22 cellular contexts compared by ENCODE assay signal in genomic region chr3:10774825-10775224, GRCh38. TPM values are rescaled to one million over a fixed set of nuclear protein-coding genes. Genes with fewer than 3 reads are reported as not detected.
DNase-seq lines count a peak whose midpoint lies in the region; ATAC-seq and TF ChIP-seq lines count a peak whose summit lies in the region.
"Had no signal": no experiment of that assay in that cellular context is flagged by ENCODE, and none has a peak within 500 bp of the region (broad histone marks: within the 10 kb centered on the region; RNA-seq: fewer than 3 reads in every experiment).

No MANE protein-coding gene starts in this region.

- TF ChIP-seq CTCF in activated CD8-positive, alpha-beta T cell treated with anti-CD3 and anti-CD28 coated beads for 36 hours (IDR thresholded peaks at IDR 0.05) = no peak
- no peak for TF ChIP-seq CTCF in coronary artery (IDR thresholded peaks at IDR 0.05)
- TF ChIP-seq CTCF in spleen (IDR thresholded peaks at IDR 0.05 in 8 of 11, conservative IDR thresholded peaks at IDR 0.05 in 3 of 11) = no peak
- no peak for TF ChIP-seq CTCF in GM23338 (conservative IDR thresholded peaks at IDR 0.05; ENCODE audit: low read depth in 2 of 2)

- no peaks in the 10 kb centered on the region for H3K79me2 ChIP-seq in GM23338 (replicated peaks; ENCODE audit: insufficient read depth)

- H3K9me2 ChIP-seq in GM23338 (ENCODE audit: insufficient read depth) = no peaks in the 10 kb centered on the region

- no peak overlapping the region for H3K4me2 ChIP-seq in GM23338
- H3K4me2 ChIP-seq: A549 had no signal

- no peaks in the 10 kb centered on the region for H3K27me3 Mint-ChIP-seq in activated CD8-positive, alpha-beta T cell treated with anti-CD3 and anti-CD28 coated beads, Interleukin-2, amount 10 ng/mL, durations not matched to agents 7 days and 5 days (ENCODE audit: low read depth)
- peaks cover 13% of the 10 kb centered on the region for H3K27me3 Mint-ChIP-seq in activated CD8-positive, alpha-beta T cell treated with anti-CD3 and anti-CD28 coated beads for 36 hours
- H3K27me3 Mint-ChIP-seq in GM23338 (ENCODE audit: insufficient read depth, low read depth, poor library complexity) = peaks cover 8% of the 10 kb centered on the region

- no peak overlapping the region for H3K27ac Mint-ChIP-seq in activated CD8-positive, alpha-beta T cell treated with anti-CD3 and anti-CD28 coated beads, Interleukin-2, amount 10 ng/mL, durations not matched to agents 7 days and 5 days
- H3K27ac Mint-ChIP-seq in activated CD8-positive, alpha-beta T cell treated with anti-CD3 and anti-CD28 coated beads for 36 hours = no peak overlapping the region
- H3K27ac Mint-ChIP-seq in GM23338 = no peak overlapping the region
- H3K27ac Mint-ChIP-seq: CD4-positive, alpha-beta memory T cell; HFFc6 had no signal

- POLR2A ChIA-PET in activated CD8-positive, alpha-beta T cell treated with anti-CD3 and anti-CD28 coated beads, Interleukin-2, amount 10 ng/mL, durations not matched to agents 7 days and 5 days (lab: Charles Lee) = no interaction called here
- POLR2A ChIA-PET in activated CD8-positive, alpha-beta T cell treated with anti-CD3 and anti-CD28 coated beads for 36 hours (lab: Charles Lee) = no interaction called here

- peak; percentile 4 for DNase-seq in activated CD8-positive, alpha-beta T cell treated with anti-CD3 and anti-CD28 coated beads, Interleukin-2, amount 10 ng/mL, durations not matched to agents 7 days and 5 days
- DNase-seq in activated CD8-positive, alpha-beta T cell treated with anti-CD3 and anti-CD28 coated beads for 36 hours = no peak
- peak; percentile 57 for DNase-seq in coronary artery (ENCODE audit: low spot score)
- peak; percentile 82 for DNase-seq in mesenteric fat pad (ENCODE audit: low spot score)
- DNase-seq in spleen = peak; percentile 67
- DNase-seq in GM23338 (ENCODE audit: low spot score) = no peak
- DNase-seq in NCI-H187 treated with DMSO at 0.1 percent for 48 hours (lab: John Stamatoyannopoulos, UW) = no peak
- no peak for DNase-seq in activated T-cell treated with anti-CD3 and anti-CD28 coated beads, Interleukin-2, amount 50 U/mL, for 48 hours
- DNase-seq: AML-193; CD4-positive, alpha-beta memory T cell; DMS79 treated with DMSO at 0.1 percent for 48 hours; GF-D8; GOT3; H7; HFFc6 had no signal

- no peak overlapping the region for H3K4me3 Mint-ChIP-seq in activated CD8-positive, alpha-beta T cell treated with anti-CD3 and anti-CD28 coated beads, Interleukin-2, amount 10 ng/mL, durations not matched to agents 7 days and 5 days
- no peak overlapping the region for H3K4me3 Mint-ChIP-seq in activated CD8-positive, alpha-beta T cell treated with anti-CD3 and anti-CD28 coated beads for 36 hours
- H3K4me3 Mint-ChIP-seq in GM23338 = no peak overlapping the region
- H3K4me3 Mint-ChIP-seq: CD14-positive monocyte; CD4-positive, alpha-beta memory T cell; HFFc6 had no signal

- H3K4me1 Mint-ChIP-seq in activated CD8-positive, alpha-beta T cell treated with anti-CD3 and anti-CD28 coated beads, Interleukin-2, amount 10 ng/mL, durations not matched to agents 7 days and 5 days (ENCODE audit: low read depth) = no peaks in the 10 kb centered on the region
- no peaks in the 10 kb centered on the region for H3K4me1 Mint-ChIP-seq in activated CD8-positive, alpha-beta T cell treated with anti-CD3 and anti-CD28 coated beads for 36 hours (ENCODE audit: low read depth)
- H3K4me1 Mint-ChIP-seq in GM23338 = 0 out of 3 replicates have a peak, but pooled peaks cover 2% of the 10 kb centered on the region
- H3K4me1 Mint-ChIP-seq: CD4-positive, alpha-beta memory T cell had no signal

- H3F3A ChIP-seq in GM23338 (replicated peaks; ENCODE audit: low read depth) = no peaks in the 10 kb centered on the region

- H2AFZ ChIP-seq in GM23338 = no peak overlapping the region

- H3K4me3 ChIP-seq in coronary artery = no peak overlapping the region
- no peak overlapping the region for H3K4me3 ChIP-seq in spleen
- no peak overlapping the region for H3K4me3 ChIP-seq in GM23338
- H3K4me3 ChIP-seq: A549 had no signal

- no peaks in the 10 kb centered on the region for H4K20me1 ChIP-seq in GM23338 (replicated peaks; ENCODE audit: insufficient read depth)

- CTCF ChIA-PET in activated CD8-positive, alpha-beta T cell treated with anti-CD3 and anti-CD28 coated beads, Interleukin-2, amount 10 ng/mL, durations not matched to agents 7 days and 5 days (lab: Charles Lee) = no interaction called here
- CTCF ChIA-PET in activated CD8-positive, alpha-beta T cell treated with anti-CD3 and anti-CD28 coated beads for 36 hours (lab: Charles Lee) = no interaction called here

- H3K36me3 ChIP-seq in spleen = no peaks in the 10 kb centered on the region
- H3K36me3 ChIP-seq in GM23338 (ENCODE audit: insufficient read depth) = no peaks in the 10 kb centered on the region

- H3K27ac ChIP-seq in coronary artery (no peak overlapping the region), spleen (no peak overlapping the region), GM23338 (ENCODE audit: low read depth) (no peak overlapping the region)
- H3K27ac ChIP-seq: 22Rv1, A549, HL-60 had no signal

- 72 to 86% (median 79%) methylated on average over 6 to 8 of the region's 8 CpGs for WGBS in spleen, 5 donors

- intact Hi-C loops in activated CD8-positive, alpha-beta T cell treated with anti-CD3 and anti-CD28 coated beads for 36 hours (cut with micrococcal nuclease) = no loop called here
- intact Hi-C loops in spleen (cut with DNase I; ENCODE audit: low total_unique reads) = no loop called here

- H3K36me3 Mint-ChIP-seq in activated CD8-positive, alpha-beta T cell treated with anti-CD3 and anti-CD28 coated beads, Interleukin-2, amount 10 ng/mL, durations not matched to agents 7 days and 5 days (ENCODE audit: low read depth) = no peaks in the 10 kb centered on the region
- H3K36me3 Mint-ChIP-seq in activated CD8-positive, alpha-beta T cell treated with anti-CD3 and anti-CD28 coated beads for 36 hours (ENCODE audit: low read depth) = no peaks in the 10 kb centered on the region
- H3K36me3 Mint-ChIP-seq in GM23338 (ENCODE audit: low read depth) = no peaks in the 10 kb centered on the region
- H3K36me3 Mint-ChIP-seq: CD14-positive monocyte; CD4-positive, alpha-beta memory T cell had no signal

- peaks cover 0 to 9% (median 2%) of the 10 kb centered on the region in 8 donors for H3K9me3 ChIP-seq in spleen
- H3K9me3 ChIP-seq: A549 had no signal

- no peaks in the 10 kb centered on the region for H3K9me3 Mint-ChIP-seq in activated CD8-positive, alpha-beta T cell treated with anti-CD3 and anti-CD28 coated beads, Interleukin-2, amount 10 ng/mL, durations not matched to agents 7 days and 5 days (ENCODE audit: insufficient read depth)
- H3K9me3 Mint-ChIP-seq in activated CD8-positive, alpha-beta T cell treated with anti-CD3 and anti-CD28 coated beads for 36 hours = no peaks in the 10 kb centered on the region
- H3K9me3 Mint-ChIP-seq in GM23338 = no peaks in the 10 kb centered on the region
- H3K9me3 Mint-ChIP-seq: HFFc6 had no signal

- ATAC-seq in activated CD8-positive, alpha-beta T cell treated with anti-CD3 and anti-CD28 coated beads, Interleukin-2, amount 10 ng/mL, durations not matched to agents 7 days and 5 days = no peak
- no peak for ATAC-seq in activated CD8-positive, alpha-beta T cell treated with anti-CD3 and anti-CD28 coated beads for 36 hours
- no peak for ATAC-seq in GM23338
- ATAC-seq: A549, HCT116 had no signal

- no peak for TF ChIP-seq POLR2A in spleen (IDR thresholded peaks at IDR 0.05)

- H3K27me3 ChIP-seq in spleen (replicated peaks in 1 of 7) = peaks cover 0 to 72% (median 0%) of the 10 kb centered on the region in 7 donors
- no peaks in the 10 kb centered on the region for H3K27me3 ChIP-seq in GM23338 (ENCODE audit: insufficient read depth)

- H3K4me1 ChIP-seq in spleen = no peaks in the 10 kb centered on the region
- no peaks in the 10 kb centered on the region for H3K4me1 ChIP-seq in GM23338 (ENCODE audit: insufficient read depth)
- H3K4me1 ChIP-seq: A549 had no signal

TF ChIP-seq in GM23338, 12 proteins besides CTCF, POLR2A, EP300 and RAD21 (continues in another document):
- TF ChIP-seq POLR2AphosphoS5 (IDR thresholded peaks at IDR 0.05; ENCODE audit: low read depth) = no peak
- no peak for TF ChIP-seq ZNF331 (CRISPR knock-in tag; IDR thresholded peaks at IDR 0.05; ENCODE audit: low read depth)
- TF ChIP-seq EZH2phosphoT487 (IDR thresholded peaks at IDR 0.05; ENCODE audit: unreplicated experiment) = no peak
- no peak for TF ChIP-seq EZH2 (IDR thresholded peaks at IDR 0.05; ENCODE audit: low read depth, unreplicated experiment)

RNA-seq across cellular contexts. Expression of gene SLC6A11, which starts 41.2 kb away (rescaled TPM):
- not detected for total RNA-seq in activated CD8-positive, alpha-beta T cell treated with anti-CD3 and anti-CD28 coated beads, Interleukin-2, amount 10 ng/mL, durations not matched to agents 7 days and 5 days
- total RNA-seq in activated CD8-positive, alpha-beta T cell treated with anti-CD3 and anti-CD28 coated beads for 36 hours = not detected
- total RNA-seq in mesenteric fat pad (not detected), spleen (1 to 10 TPM in 1 of 7 donors, under 1 TPM in 5, not detected in 1; 0.20 to 2.7 (median 0.52) TPM)
- polyA plus RNA-seq in spleen (under 1 TPM in 2 of 3 donors, not detected in 1; 0.03 to 0.35 TPM), GM23338 (2016; fragmentation: Nextera tagmentation; extraction: Ambion mirVana) (0.47 and 0.64 TPM in 2 replicates)
- total RNA-seq in GM23338 (2014; rRNA removed; shearing (Covaris generic)) = 1.1 and 1.2 TPM in 2 replicates
- total RNA-seq: CD4-positive, alpha-beta memory T cell; HT1080 had no signal
- polyA plus RNA-seq: BJ; CD14-positive monocyte; CD4-positive, alpha-beta memory T cell had no signal

Comparison
In these comparisons a context has a peak if more than half of its experiments do, and no peak if none do; other contexts are left out.
1. DNase-seq: peak in activated CD8-positive, alpha-beta T cell treated with anti-CD3 and anti-CD28 coated beads, Interleukin-2, amount 10 ng/mL, durations not matched to agents 7 days and 5 days (single experiment), coronary artery (single experiment), mesenteric fat pad (single experiment) and spleen (single experiment); none in activated CD8-positive, alpha-beta T cell treated with anti-CD3 and anti-CD28 coated beads for 36 hours (single experiment), GM23338 (single experiment), NCI-H187 treated with DMSO at 0.1 percent for 48 hours (single experiment) and activated T-cell treated with anti-CD3 and anti-CD28 coated beads, Interleukin-2, amount 50 U/mL, for 48 hours (0 of 2).